5 cellular contexts compared by ENCODE assay signal in the genomic region with DNA sequence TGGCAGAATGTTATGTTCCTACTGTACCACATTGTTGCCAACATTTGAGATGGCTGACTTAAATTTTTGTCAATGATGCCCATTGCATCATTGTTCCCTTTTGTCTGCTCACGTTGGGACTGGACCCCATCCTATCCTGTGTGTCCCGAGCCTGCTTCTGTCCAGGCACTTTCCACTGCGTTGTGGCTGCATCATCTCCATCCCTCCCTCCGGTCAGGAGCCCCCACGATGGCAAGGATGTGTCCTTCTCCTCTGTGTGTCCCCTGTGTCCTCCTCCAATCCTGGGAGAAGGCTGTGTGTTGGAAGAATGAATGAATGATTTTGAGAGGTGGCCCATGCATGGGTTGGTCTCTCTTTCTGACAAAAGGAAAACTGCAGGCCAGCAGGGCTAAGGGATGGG.
"Had no signal": no experiment of that assay in that cellular context is flagged by ENCODE, and none has a peak within 500 bp of the region (broad histone marks: within the 10 kb centered on the region; RNA-seq: fewer than 3 reads in every experiment).

No MANE protein-coding gene starts in this region.

- ATAC-seq: GM23338, HCT116, HepG2 had no signal

- DNase-seq: HFFc6, KG1 had no signal
